In the genomic region with DNA sequence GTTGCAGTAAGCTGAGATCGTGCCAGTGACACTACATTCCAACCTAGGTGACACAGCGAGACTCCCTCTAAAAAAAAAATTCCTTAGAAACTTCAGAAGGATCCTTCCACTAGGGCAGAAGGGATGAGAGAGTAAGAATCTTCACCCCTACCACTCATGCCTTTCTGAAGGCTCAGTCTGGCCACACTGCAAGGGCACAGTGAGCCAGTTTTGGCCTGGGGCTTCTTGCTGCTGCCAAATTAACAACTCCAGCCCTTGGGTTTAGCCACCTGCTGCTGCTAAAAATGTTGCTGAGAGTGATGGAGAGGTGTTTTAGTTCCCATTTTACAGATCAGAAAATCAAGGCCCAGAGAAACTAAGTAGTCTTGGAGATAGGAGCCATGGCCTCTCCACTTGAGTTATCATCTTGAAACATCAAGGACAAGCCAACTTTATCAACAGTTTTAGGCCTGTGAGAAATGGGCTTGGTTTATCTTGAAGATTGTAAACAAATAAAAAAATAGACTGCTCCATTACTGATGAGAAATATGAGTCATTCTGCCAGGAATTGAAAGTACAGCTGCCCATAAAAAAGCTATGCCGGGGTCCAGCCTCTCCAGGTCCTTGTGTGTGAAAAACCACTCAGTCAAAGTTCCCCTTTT, we compare ENCODE assay signal across 13 cellular contexts. TPM values are rescaled to one million over a fixed set of nuclear protein-coding genes. Genes with fewer than 3 reads are reported as not detected.
DNase-seq lines count a peak whose midpoint lies in the region; ATAC-seq and TF ChIP-seq lines count a peak whose summit lies in the region.
"Had no signal": no experiment of that assay in that cellular context is flagged by ENCODE, and none has a peak within 500 bp of the region (broad histone marks: within the 10 kb centered on the region; RNA-seq: fewer than 3 reads in every experiment).

No MANE protein-coding gene starts in this region.

- no peaks in the 10 kb centered on the region for H3K36me3 ChIP-seq in SK-N-SH (replicated peaks in 1 of 2; ENCODE audit: control insufficient read depth in 1 of 2, insufficient read depth in 2 of 2, low read length in 1 of 2)
- H3K36me3 ChIP-seq in naive thymus-derived CD4-positive, alpha-beta T cell (ENCODE audit: control insufficient read depth in 2 of 3, insufficient read depth in 3 of 3, low read length in 3 of 3): no peaks in the 10 kb centered on the region

- no peak overlapping the region for H3K9ac ChIP-seq in SK-N-SH

- H3K4me2 ChIP-seq in SK-N-SH: no peak overlapping the region

- H3K27me3 ChIP-seq in SK-N-SH (ENCODE audit: insufficient read depth): no peaks in the 10 kb centered on the region
- no peaks in the 10 kb centered on the region for H3K27me3 ChIP-seq in naive thymus-derived CD4-positive, alpha-beta T cell (ENCODE audit: control insufficient read depth in 2 of 2, insufficient read depth in 2 of 2, low read length in 2 of 2)

- TF ChIP-seq CTCF in SK-N-SH (IDR thresholded peaks at IDR 0.05): no peak

- peak overlapping the region; percentile 17; the same call in 1 of the 2 replicates for H2AFZ ChIP-seq in SK-N-SH (ENCODE audit: low read depth)

- peak overlapping the region; percentile 91 for H3K27ac Mint-ChIP-seq in activated naive CD8-positive, alpha-beta T cell treated with anti-CD3 and anti-CD28 coated beads for 36 hours
- H3K27ac Mint-ChIP-seq in naive thymus-derived CD4-positive, alpha-beta T cell: peak overlapping the region; percentile 81 to 96 (median 90)

- TF ChIP-seq EP300 in SK-N-SH (IDR thresholded peaks at IDR 0.05; ENCODE audit: borderline replicate concordance in 1 of 2, low read depth in 1 of 2, low read length in 1 of 2): no peak

- peaks cover 53% of the 10 kb centered on the region for H3K4me1 Mint-ChIP-seq in activated naive CD8-positive, alpha-beta T cell treated with anti-CD3 and anti-CD28 coated beads for 36 hours
- peaks cover 15 to 80% (median 66%) of the 10 kb centered on the region in 7 donors for H3K4me1 Mint-ChIP-seq in naive thymus-derived CD4-positive, alpha-beta T cell

- no peaks in the 10 kb centered on the region for H3K9me3 Mint-ChIP-seq in activated naive CD8-positive, alpha-beta T cell treated with anti-CD3 and anti-CD28 coated beads for 36 hours
- peaks cover 0 to 4% (median 0%) of the 10 kb centered on the region in 11 donors for H3K9me3 Mint-ChIP-seq in naive thymus-derived CD4-positive, alpha-beta T cell

- peak overlapping the region; percentile 41 for H3K4me3 Mint-ChIP-seq in activated naive CD8-positive, alpha-beta T cell treated with anti-CD3 and anti-CD28 coated beads for 36 hours
- peak overlapping the region in 7 of 10 donors; percentile 25 to 75 (median 70) for H3K4me3 Mint-ChIP-seq in naive thymus-derived CD4-positive, alpha-beta T cell

- no peak overlapping the region for H3K4me3 ChIP-seq in SK-N-SH (ENCODE audit: low read depth in 2 of 2, low read length in 1 of 2)
- no peak overlapping the region for H3K4me3 ChIP-seq in naive thymus-derived CD4-positive, alpha-beta T cell (ENCODE audit: low read length)

- no peak for TF ChIP-seq RAD21 in SK-N-SH (IDR thresholded peaks at IDR 0.05; ENCODE audit: low read length)

- H3K4me1 ChIP-seq in SK-N-SH (ENCODE audit: control insufficient read depth in 1 of 2, insufficient read depth in 2 of 2, low read depth in 1 of 2, low read length in 1 of 2): peaks cover 0 to 5% of the 10 kb centered on the region in 2 experiments; a peak in 1 of 4 replicates
- peaks cover 13 to 29% of the 10 kb centered on the region in 2 donors for H3K4me1 ChIP-seq in naive thymus-derived CD4-positive, alpha-beta T cell (ENCODE audit: control insufficient read depth in 2 of 2, insufficient read depth in 2 of 2, low read length in 2 of 2)

- DNase-seq in SK-N-SH: no peak
- peak; percentile 61 for DNase-seq in LHCN-M2 (ENCODE audit: low read depth)
- no peak for DNase-seq in activated naive CD8-positive, alpha-beta T cell treated with anti-CD3 and anti-CD28 coated beads for 36 hours
- DNase-seq in naive thymus-derived CD4-positive, alpha-beta T cell: no peak
- DNase-seq in stimulated activated CD4-positive, alpha-beta T cell treated with anti-CD3 and anti-CD28 coated beads, Interleukin-2, amount 100 ng/mL, for 48 hours: no peak
- DNase-seq in epidermal melanocyte (ENCODE audit: insufficient read length, low spot score): no peak
- no peak for DNase-seq in NCI-H187 (lab: John Stamatoyannopoulos, UW)
- DNase-seq: foreskin melanocyte; GDM1; NCI-H187 treated with DMSO at 0.1 percent for 48 hours; NK-92 treated with Interleukin-12 subunit alpha and Interleukin-12 subunit beta, amount 100 ng/mL, for 24 hours; stimulated activated CD4-positive, alpha-beta T cell treated with anti-CD3 and anti-CD28 coated beads, Interleukin-1b, Interleukin-23, amount 100 ng/mL, for 48 hours had no signal

- H3K9me3 ChIP-seq in SK-N-SH: no peaks in the 10 kb centered on the region
- no peaks in the 10 kb centered on the region for H3K9me3 ChIP-seq in naive thymus-derived CD4-positive, alpha-beta T cell (ENCODE audit: control insufficient read depth in 2 of 3, low read length in 3 of 3)

- H4K20me1 ChIP-seq in SK-N-SH (ENCODE audit: insufficient read depth): no peaks in the 10 kb centered on the region

- H3K27me3 Mint-ChIP-seq in activated naive CD8-positive, alpha-beta T cell treated with anti-CD3 and anti-CD28 coated beads for 36 hours: no peaks in the 10 kb centered on the region
- no peaks in the 10 kb centered on the region for H3K27me3 Mint-ChIP-seq in naive thymus-derived CD4-positive, alpha-beta T cell

- POLR2A ChIA-PET in SK-N-SH (lab: Yijun Ruan, JAX): no interaction called here
- POLR2A ChIA-PET in naive thymus-derived CD4-positive, alpha-beta T cell (lab: Charles Lee): interaction anchor here (1.1 to 3.8 kb wide), 3 partner anchors 45 to 112 kb away, joined by 4 to 22 read pairs (median 4); partner anchors contain the start of genes CASP10 and CFLAR

- no peaks in the 10 kb centered on the region for H3K79me2 ChIP-seq in SK-N-SH (ENCODE audit: insufficient read depth)

- CTCF ChIA-PET in SK-N-SH (lab: Yijun Ruan, JAX): no interaction called here
- CTCF ChIA-PET in naive thymus-derived CD4-positive, alpha-beta T cell (lab: Charles Lee): interaction anchor here (2.2 kb wide), 1 partner anchor 45 kb away, joined by 16 read pairs; the partner anchor contains the start of gene CASP10

- no peak for ATAC-seq in SK-N-SH treated with all-trans-retinoic acid at 6 μM for 48 hours
- ATAC-seq in naive thymus-derived CD4-positive, alpha-beta T cell: no peak

- no peak overlapping the region for H3K27ac ChIP-seq in SK-N-SH (ENCODE audit: low read depth in 2 of 2, low read length in 1 of 2)
- H3K27ac ChIP-seq in naive thymus-derived CD4-positive, alpha-beta T cell (ENCODE audit: low read depth, low read length): peak overlapping the region; percentile 15

- WGBS in SK-N-SH (ENCODE audit: low lambda C conversion rate): 76% methylated on average over 3 of the region's 3 CpGs

- H3K9me2 ChIP-seq in SK-N-SH: no peaks in the 10 kb centered on the region

- no peaks in the 10 kb centered on the region for H3F3A ChIP-seq in SK-N-SH (replicated peaks; ENCODE audit: insufficient read depth)

- H3K36me3 Mint-ChIP-seq in activated naive CD8-positive, alpha-beta T cell treated with anti-CD3 and anti-CD28 coated beads for 36 hours: peaks cover 4% of the 10 kb centered on the region
- peaks cover 0 to 8% (median 0%) of the 10 kb centered on the region in 5 donors for H3K36me3 Mint-ChIP-seq in naive thymus-derived CD4-positive, alpha-beta T cell

- intact Hi-C loops in naive thymus-derived CD4-positive, alpha-beta T cell (cut with micrococcal nuclease): no loop called here

TF ChIP-seq in SK-N-SH, 30 proteins besides CTCF, POLR2A, EP300 and RAD21 (continues in another document):
- TF ChIP-seq, protein P1, sequence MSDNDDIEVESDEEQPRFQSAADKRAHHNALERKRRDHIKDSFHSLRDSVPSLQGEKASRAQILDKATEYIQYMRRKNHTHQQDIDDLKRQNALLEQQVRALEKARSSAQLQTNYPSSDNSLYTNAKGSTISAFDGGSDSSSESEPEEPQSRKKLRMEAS (IDR thresholded peaks at IDR 0.05; ENCODE audit: low read depth): no peak
- TF ChIP-seq GABPA (IDR thresholded peaks at IDR 0.05; ENCODE audit: low read depth) (no peak), MEF2A (IDR thresholded peaks at IDR 0.05; ENCODE audit: borderline replicate concordance, low read depth) (no peak), JUND (IDR thresholded peaks at IDR 0.05) (no peak), FOXM1 (IDR thresholded peaks at IDR 0.05; ENCODE audit: low read depth) (no peak), MXI1 (IDR thresholded peaks at IDR 0.05; ENCODE audit: low read depth, low read length) (no peak), RXRA (IDR thresholded peaks at IDR 0.05; ENCODE audit: borderline replicate concordance, low read depth) (no peak)

TF ChIP-seq in SK-N-SH treated with all-trans-retinoic acid at 6 μM for 48 hours, 23 proteins besides CTCF, POLR2A, EP300 and RAD21 (continues in another document):
- TF ChIP-seq PPARA (CRISPR knock-in tag; IDR thresholded peaks at IDR 0.05; ENCODE audit: borderline replicate concordance) (no peak), BACH2 (CRISPR knock-in tag; IDR thresholded peaks at IDR 0.05; ENCODE audit: borderline replicate concordance) (no peak), ARNTL (CRISPR knock-in tag; IDR thresholded peaks at IDR 0.05; ENCODE audit: borderline replicate concordance, low read depth) (no peak)

RNA-seq across cellular contexts. Expression of gene CASP8, which starts 31.9 kb away (rescaled TPM):
- 13.1 and 15.6 TPM in 2 replicates for polyA plus RNA-seq in SK-N-SH (2012; rRNA removed)
- polyA plus RNA-seq in SK-N-SH (2012; cell fraction: cytosol; rRNA removed): 13.2 and 13.7 TPM in 2 replicates
- 14.3 and 25.6 TPM in 2 replicates for polyA plus RNA-seq in SK-N-SH (2012; cell fraction: nucleus; rRNA removed)
- total RNA-seq in LHCN-M2 (2014; rRNA removed): 19.6 and 23.0 TPM in 2 replicates
- 5.4 TPM for polyA plus RNA-seq in LHCN-M2 (2012)
- 10 to 100 TPM; 36.2 to 37.9 TPM for total RNA-seq in activated naive CD8-positive, alpha-beta T cell treated with anti-CD3 and anti-CD28 coated beads for 36 hours
- 100 to 1,000 TPM in 3 of 5 experiments, 10 to 100 TPM in 2; 84.9 to 159 (median 150) TPM for total RNA-seq in naive thymus-derived CD4-positive, alpha-beta T cell
- polyA plus RNA-seq in naive thymus-derived CD4-positive, alpha-beta T cell: 10 to 100 TPM; 38.9 to 78.1 TPM

RNA-seq across cellular contexts. Expression of gene CASP10, which starts 45.5 kb away (rescaled TPM):
- 0.12 and 0.31 TPM in 2 replicates for polyA plus RNA-seq in SK-N-SH (2012; rRNA removed)
- polyA plus RNA-seq in SK-N-SH (2012; cell fraction: cytosol; rRNA removed): 0.17 and 0.21 TPM in 2 replicates
- polyA plus RNA-seq in SK-N-SH (2012; cell fraction: nucleus; rRNA removed): 0.11 and 0.74 TPM in 2 replicates
- total RNA-seq in LHCN-M2 (2014; rRNA removed): 0.38 and 0.52 TPM in 2 replicates
- 0.17 TPM for polyA plus RNA-seq in LHCN-M2 (2012)
- total RNA-seq in activated naive CD8-positive, alpha-beta T cell treated with anti-CD3 and anti-CD28 coated beads for 36 hours: 10 to 100 TPM; 25.5 to 26.5 TPM
- total RNA-seq in naive thymus-derived CD4-positive, alpha-beta T cell: 10 to 100 TPM; 29.0 to 49.8 (median 42.9) TPM
- polyA plus RNA-seq in naive thymus-derived CD4-positive, alpha-beta T cell: 10 to 100 TPM; 15.9 to 18.9 TPM

Comparison
In these comparisons a context has a peak if more than half of its experiments do, and no peak if none do; other contexts are left out.
1. RNA of gene CASP10, which starts 45.5 kb away (total RNA-seq): 29.0 to 49.8 TPM in naive thymus-derived CD4-positive, alpha-beta T cell and 25.5 to 26.5 TPM in activated naive CD8-positive, alpha-beta T cell treated with anti-CD3 and anti-CD28 coated beads for 36 hours; 0.38 to 0.52 TPM in LHCN-M2; every median in the first group is over 10 times any median in the second.